Comparison of ENCODE assay signal across 9 cellular contexts in the genomic region with DNA sequence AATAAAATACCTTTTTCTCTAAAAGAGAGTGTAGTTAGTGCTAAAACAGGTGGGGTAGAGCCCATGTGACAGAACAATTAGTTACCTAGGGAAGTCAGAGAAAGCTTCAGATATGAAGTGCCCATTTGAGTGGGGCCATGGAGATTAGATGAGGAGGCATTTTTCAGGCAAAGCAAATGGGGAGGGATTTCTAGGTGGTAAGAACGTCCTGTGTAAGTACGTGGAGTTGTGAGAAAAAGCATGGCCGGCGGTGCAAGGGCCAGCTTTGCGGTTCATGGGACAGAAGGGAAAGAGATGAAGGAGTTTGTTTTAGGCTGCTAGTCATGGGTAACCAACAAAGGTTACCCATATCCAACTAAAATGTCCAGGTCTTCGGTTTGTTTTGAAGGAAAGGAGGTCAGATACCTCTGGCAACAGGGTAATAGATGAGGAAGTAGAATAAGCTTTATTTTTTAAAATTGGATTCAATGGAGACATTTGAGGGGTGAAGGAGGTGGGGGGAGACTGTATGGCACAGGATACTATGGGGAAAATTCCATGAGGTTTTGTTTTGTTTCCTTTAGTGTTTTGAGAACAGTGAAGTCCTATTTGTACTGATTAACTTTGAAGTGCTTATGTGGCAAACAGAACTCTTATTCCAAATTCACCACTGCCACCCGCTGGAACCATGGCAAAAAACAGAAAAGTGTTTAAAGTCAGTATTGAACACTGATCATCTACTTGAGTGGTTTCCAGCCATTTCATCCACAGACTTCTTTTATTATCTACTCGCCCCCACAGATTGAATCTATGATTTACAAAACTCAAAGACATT. TPM values are rescaled to one million over a fixed set of nuclear protein-coding genes. Genes with fewer than 3 reads are reported as not detected.
A peak's percentile ranks its signal among the peaks of the same experiment; 100 is the strongest.
DNase-seq lines count a peak whose midpoint lies in the region; ATAC-seq and TF ChIP-seq lines count a peak whose summit lies in the region.
"Had no signal": no experiment of that assay in that cellular context is flagged by ENCODE, and none has a peak within 500 bp of the region (broad histone marks: within the 10 kb centered on the region; RNA-seq: fewer than 3 reads in every experiment).

No MANE protein-coding gene starts in this region.

- CTCF ChIA-PET in mammary epithelial cell (lab: Charles Lee; ENCODE audit: low non-redundant PET) = no interaction called here

- H3K79me1 ChIP-seq in trophoblast cell (ENCODE audit: low read length) = no peaks in the 10 kb centered on the region

- H3K4ac ChIP-seq in trophoblast cell (ENCODE audit: low read depth, low read length) = no peak overlapping the region

- H4K20me1 ChIP-seq in mammary epithelial cell (ENCODE audit: insufficient read depth, low read length) = no peaks in the 10 kb centered on the region

- intact Hi-C loops in mammary epithelial cell (cut with micrococcal nuclease) = loop anchor here (1.0 kb wide), 1 partner anchor 28 kb away; no protein-coding TSS in a partner anchor

- H4K8ac ChIP-seq in trophoblast cell (ENCODE audit: low read depth, low read length) = no peak overlapping the region

- in situ Hi-C loops in mammary epithelial cell (cut with MboI; ENCODE audit: low sequenced_read_pairs in 2 of 2) = no loop called here

- no peak overlapping the region for H3K27ac ChIP-seq in mammary epithelial cell (ENCODE audit: insufficient read depth, low read depth, low read length)
- H3K27ac ChIP-seq in trophoblast cell (ENCODE audit: low read depth, low read length) = no peak overlapping the region
- H3K27ac ChIP-seq: spleen had no signal

- ATAC-seq in HG03457 (IDR thresholded peaks at IDR 0.05; ENCODE audit: unreplicated experiment) (no peak), HG02571 (IDR thresholded peaks at IDR 0.05; ENCODE audit: unreplicated experiment) (no peak)

- H3K23ac ChIP-seq in trophoblast cell (ENCODE audit: low read length) = no peak overlapping the region

- DNase-seq in DMS153 (lab: John Stamatoyannopoulos, UW) (peak; percentile 9), DMS153 treated with DMSO at 0.1 percent for 48 hours (lab: John Stamatoyannopoulos, UW; ENCODE audit: unreplicated experiment) (no peak), NCI-H1105 (lab: John Stamatoyannopoulos, UW) (peak; percentile 26), mammary epithelial cell (peak; percentile 23), trophoblast cell (peak; percentile 1 to 26), NCI-H1930 (lab: John Stamatoyannopoulos, UW) (no peak)
- DNase-seq: spleen had no signal

- H3K4me3 ChIP-seq in mammary epithelial cell (replicated peaks in 1 of 3; ENCODE audit: insufficient read depth in 1 of 3, low read depth in 2 of 3, low read length in 3 of 3) = no peak overlapping the region
- H3K4me3 ChIP-seq in trophoblast cell (ENCODE audit: low read depth, low read length) = no peak overlapping the region
- H3K4me3 ChIP-seq: spleen had no signal

- H3K9me3 ChIP-seq in mammary epithelial cell (replicated peaks; ENCODE audit: insufficient read depth, low read length) = no peaks in the 10 kb centered on the region
- H3K9me3 ChIP-seq in trophoblast cell (ENCODE audit: insufficient read depth, low read depth, low read length) = no peaks in the 10 kb centered on the region
- H3K9me3 ChIP-seq: spleen had no signal

- no peak overlapping the region for H2AK5ac ChIP-seq in trophoblast cell (ENCODE audit: low read length)

- no peaks in the 10 kb centered on the region for H3K36me3 ChIP-seq in mammary epithelial cell (ENCODE audit: insufficient read depth, low read length)
- no peaks in the 10 kb centered on the region for H3K36me3 ChIP-seq in trophoblast cell (ENCODE audit: control insufficient read depth in 1 of 2, insufficient read depth in 2 of 2, low read length in 2 of 2)
- H3K36me3 ChIP-seq: spleen had no signal

- no TSS peak for BruUV-seq in mammary epithelial cell (replicated peaks; lab: Mats Ljungman, UMichigan)

- H4K12ac ChIP-seq in trophoblast cell (ENCODE audit: low read depth, low read length) = no peak overlapping the region

- H3K14ac ChIP-seq in trophoblast cell (ENCODE audit: low read length) = no peak overlapping the region

- dilution Hi-C loops in mammary epithelial cell (cut with HindIII; ENCODE audit: low sequenced_read_pairs) = loop anchor here (5.0 to 25.0 kb wide), 2 partner anchors 64 to 236 kb away; no protein-coding TSS in a partner anchor

- 51% methylated on average over 8 of the region's 8 CpGs for WGBS in mammary epithelial cell (ENCODE audit: low coverage, missing lambda C conversion rate)
- no CpG with 5 or more reads among the region's 8 CpGs for WGBS in trophoblast cell (ENCODE audit: extremely low coverage, insufficient coverage, insufficient read length)

- H3K4me1 ChIP-seq in mammary epithelial cell (ENCODE audit: insufficient read depth, low read length) (no peaks in the 10 kb centered on the region), trophoblast cell (ENCODE audit: control insufficient read depth in 1 of 2, insufficient read depth in 2 of 2, low read length in 2 of 2) (no peaks in the 10 kb centered on the region)
- H3K4me1 ChIP-seq: spleen had no signal

- H2BK12ac ChIP-seq in trophoblast cell (ENCODE audit: low read length) = no peak overlapping the region

- H2BK5ac ChIP-seq in trophoblast cell (ENCODE audit: low read depth, low read length, poor library complexity) = no peak overlapping the region

- no peak overlapping the region for H3K4me2 ChIP-seq in mammary epithelial cell (ENCODE audit: insufficient read depth, low read depth, low read length)
- no peak overlapping the region for H3K4me2 ChIP-seq in trophoblast cell (ENCODE audit: low read length)

- peak; percentile 21 to 41 for TF ChIP-seq CTCF in mammary epithelial cell (conservative IDR thresholded peaks at IDR 0.05 in 1 of 2, IDR thresholded peaks at IDR 0.05 in 1 of 2; ENCODE audit: extremely low read depth in 1 of 2, insufficient read depth in 1 of 2, low read depth in 1 of 2, low read length in 2 of 2)

- H3K9ac ChIP-seq in mammary epithelial cell (ENCODE audit: insufficient read depth, low read length) = no peak overlapping the region
- H3K9ac ChIP-seq in trophoblast cell (ENCODE audit: low read length) = no peak overlapping the region

- no peak overlapping the region for H3K18ac ChIP-seq in trophoblast cell (ENCODE audit: low read length)

- no peak overlapping the region for H2BK120ac ChIP-seq in trophoblast cell (ENCODE audit: insufficient read depth, low read length, poor library complexity)

- no peak overlapping the region for H4K91ac ChIP-seq in trophoblast cell (ENCODE audit: low read depth, low read length)

- H2AFZ ChIP-seq in mammary epithelial cell (ENCODE audit: low read depth, low read length) (peak overlapping the region; percentile 7), trophoblast cell (ENCODE audit: insufficient read depth, low read length, poor library complexity) (no peak overlapping the region)

- H3K79me2 ChIP-seq in mammary epithelial cell (ENCODE audit: insufficient read depth, low read length) (no peaks in the 10 kb centered on the region), trophoblast cell (ENCODE audit: control insufficient read depth, insufficient read depth, low read length, poor library complexity) (no peaks in the 10 kb centered on the region)

- peaks cover 3% of the 10 kb centered on the region for H3K27me3 ChIP-seq in mammary epithelial cell (ENCODE audit: insufficient read depth, low read length)
- no peaks in the 10 kb centered on the region for H3K27me3 ChIP-seq in trophoblast cell (ENCODE audit: insufficient read depth, low read length)

RNA-seq across cellular contexts. Expression of a gene that starts 10.0 kb away (rescaled TPM):
- 10 to 100 TPM in 1 of 2 donors, 1 to 10 TPM in 1; 5.5 to 33.7 TPM for total RNA-seq in mammary epithelial cell
- polyA plus RNA-seq in mammary epithelial cell = 32.5 TPM
- polyA minus RNA-seq in mammary epithelial cell = 28.7 TPM
- 46.2 and 49.5 TPM in 2 replicates for polyA plus RNA-seq in trophoblast cell (2013)

RNA-seq across cellular contexts. Expression of a gene that starts 58.2 kb away (rescaled TPM):
- 10 to 100 TPM; 38.6 to 47.2 TPM for total RNA-seq in mammary epithelial cell
- 9.0 TPM for polyA plus RNA-seq in mammary epithelial cell
- polyA minus RNA-seq in mammary epithelial cell = 8.8 TPM
- polyA plus RNA-seq in trophoblast cell (2013) = 0.96 and 1.3 TPM in 2 replicates

Comparison
In these comparisons a context has a peak if more than half of its experiments do, and no peak if none do; other contexts are left out.
1. DNase-seq: peak in DMS153 (single experiment), NCI-H1105 (single experiment), mammary epithelial cell (single experiment) and trophoblast cell (2 of 2); none in DMS153 treated with DMSO at 0.1 percent for 48 hours (single experiment) and NCI-H1930 (0 of 2).